In genomic region chr17:2049333-2050245, GRCh38 we compare ENCODE assay signal across 8 cellular contexts. TPM values are rescaled to one million over a fixed set of nuclear protein-coding genes. Genes with fewer than 3 reads are reported as not detected.
A peak's percentile ranks its signal among the peaks of the same experiment; 100 is the strongest.
DNase-seq lines count a peak whose midpoint lies in the region; ATAC-seq and TF ChIP-seq lines count a peak whose summit lies in the region.

No MANE protein-coding gene starts in this region.

- TF ChIP-seq CTCF in endodermal cell (conservative IDR thresholded peaks at IDR 0.05), result no peak

- peaks cover 2% of the 10 kb centered on the region for H3K36me3 Mint-ChIP-seq in endodermal cell (ENCODE audit: low read depth)

- peak overlapping the region; percentile 76 for H3K27ac Mint-ChIP-seq in endodermal cell

- H3K9me3 ChIP-seq in endodermal cell (ENCODE audit: control insufficient read depth, low read length), result no peaks in the 10 kb centered on the region

- peak; percentile 37 for ATAC-seq in HG02973 (IDR thresholded peaks at IDR 0.05; ENCODE audit: unreplicated experiment)

- peaks cover 40% of the 10 kb centered on the region for H3K27me3 ChIP-seq in endodermal cell (ENCODE audit: control insufficient read depth, insufficient read depth, low read length, poor library complexity, severe bottlenecking)

- H3K9ac ChIP-seq in endodermal cell (ENCODE audit: extremely low read depth, low read length, poor library complexity, severe bottlenecking), result peak overlapping the region; percentile 78

- peaks cover 15% of the 10 kb centered on the region for H3K4me1 Mint-ChIP-seq in endodermal cell

- DNase-seq in NCI-H345 (lab: John Stamatoyannopoulos, UW) (peak; percentile 75), NCI-H345 treated with DMSO at 0.1 percent for 48 hours (lab: John Stamatoyannopoulos, UW; ENCODE audit: unreplicated experiment) (no peak), NCI-H748 (lab: John Stamatoyannopoulos, UW; ENCODE audit: unreplicated experiment) (peak; percentile 88), endodermal cell (peak; percentile 95), midbrain (lab: John Stamatoyannopoulos, UW) (peak; percentile 42)
- DNase-seq in activated CD8-positive, alpha-beta memory T cell treated with anti-CD3 and anti-CD28 coated beads, Interleukin-2, amount 50 U/mL, for 1 hour (ENCODE audit: extremely low read depth), result peak; percentile 70
- peak; percentile 85 to 86 for DNase-seq in stimulated activated CD8-positive, alpha-beta memory T cell treated with anti-CD3 and anti-CD28 coated beads, Interleukin-2, amount 100 ng/mL, for 1 hour (ENCODE audit: low read depth in 2 of 2)

- peak overlapping the region; percentile 85 for H3K4me3 ChIP-seq in endodermal cell (ENCODE audit: low read length)

- H3K27ac ChIP-seq in endodermal cell (ENCODE audit: low read depth, low read length), result peak overlapping the region; percentile 35

- H3K36me3 ChIP-seq in endodermal cell (ENCODE audit: control insufficient read depth, insufficient read depth, low read length), result peaks cover 9% of the 10 kb centered on the region

- peaks cover 1% of the 10 kb centered on the region for H3K9me3 Mint-ChIP-seq in endodermal cell

- WGBS in endodermal cell (ENCODE audit: insufficient coverage in 1 of 2, insufficient read length in 1 of 2), 2 experiments, result 3 to 7% methylated on average over 21 to 95 of the region's 95 CpGs

- peaks cover 2% of the 10 kb centered on the region for H3K4me1 ChIP-seq in endodermal cell (ENCODE audit: control insufficient read depth, insufficient read depth, low read length)

- peak overlapping the region; percentile 63 for H3K4me3 Mint-ChIP-seq in endodermal cell

- peaks cover 72% of the 10 kb centered on the region for H3K27me3 Mint-ChIP-seq in endodermal cell (ENCODE audit: insufficient read depth)

RNA-seq across cellular contexts. Expression of gene HIC1, which starts 5.3 kb away (rescaled TPM):
- total RNA-seq in endodermal cell, result under 1 TPM; 0.13 to 0.57 TPM
- polyA plus RNA-seq in endodermal cell (2013, experiment 1 of 2), result 0.64 TPM
- 0.21 TPM for polyA plus RNA-seq in endodermal cell (2013, experiment 2 of 2)

RNA-seq across cellular contexts. Expression of gene OVCA2, which starts 7.8 kb away (rescaled TPM):
- 10 to 100 TPM; 19.8 to 27.5 TPM for total RNA-seq in endodermal cell
- 24.3 TPM for polyA plus RNA-seq in endodermal cell (2013, experiment 1 of 2)
- 24.8 TPM for polyA plus RNA-seq in endodermal cell (2013, experiment 2 of 2)

RNA-seq across cellular contexts. Expression of gene DPH1, which starts 19.6 kb away (rescaled TPM):
- total RNA-seq in endodermal cell, result 10 to 100 TPM; 31.1 to 48.3 TPM
- polyA plus RNA-seq in endodermal cell (2013, experiment 1 of 2), result 34.4 TPM
- polyA plus RNA-seq in endodermal cell (2013, experiment 2 of 2), result 26.5 TPM

RNA-seq across cellular contexts. Expression of gene RTN4RL1, which starts 24.5 kb away (rescaled TPM):
- total RNA-seq in endodermal cell, result 10 to 100 TPM; 18.2 to 19.6 TPM
- polyA plus RNA-seq in endodermal cell (2013, experiment 1 of 2), result 5.4 TPM
- polyA plus RNA-seq in endodermal cell (2013, experiment 2 of 2), result 7.7 TPM
